ENCODE assay signal across 10 cellular contexts in the genomic region with DNA sequence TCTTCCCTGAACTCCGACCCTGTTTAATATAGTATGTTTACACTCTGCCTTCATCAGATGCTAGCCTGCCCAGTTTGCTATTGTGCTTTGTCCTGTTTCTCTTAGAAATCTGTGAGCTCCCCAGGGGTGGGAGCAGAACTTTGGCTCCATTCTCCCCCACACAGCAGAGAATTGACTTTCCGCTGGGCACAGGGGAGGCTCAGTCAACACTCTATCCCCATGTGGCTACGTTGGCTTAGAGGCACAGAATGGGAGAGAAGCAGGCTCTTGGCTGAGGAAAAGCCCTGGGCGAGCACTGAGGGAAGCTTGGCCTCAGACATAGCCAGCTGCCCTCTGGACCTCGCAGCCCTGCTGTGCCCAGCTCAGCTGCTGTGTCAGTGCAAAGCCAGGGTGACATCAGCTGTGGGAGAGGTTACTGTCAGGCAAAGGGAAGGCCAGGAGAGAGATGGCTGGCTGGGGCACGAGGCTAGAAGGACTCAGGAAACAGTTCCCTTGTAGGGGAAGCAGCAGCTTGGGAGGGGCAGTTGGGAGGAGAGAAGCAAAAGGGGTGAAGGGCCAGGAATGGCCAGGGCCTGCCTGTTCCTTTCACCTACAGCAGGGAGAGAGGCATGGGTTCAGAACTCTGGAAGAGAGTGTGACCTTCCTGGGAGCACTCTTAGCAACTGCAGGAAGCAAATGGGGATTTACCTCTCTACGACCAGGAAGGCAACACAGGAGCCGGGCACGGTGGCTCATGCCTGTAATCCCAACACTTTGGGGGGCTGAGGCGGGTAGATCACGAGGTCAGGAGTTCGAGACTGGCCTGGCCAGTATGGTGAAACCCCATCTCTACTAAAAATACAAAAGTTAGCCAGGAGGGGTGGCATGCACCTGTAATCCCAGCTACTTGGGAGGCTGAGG. TPM values are rescaled to one million over a fixed set of nuclear protein-coding genes. Genes with fewer than 3 reads are reported as not detected.
DNase-seq lines count a peak whose midpoint lies in the region; TF ChIP-seq lines count a peak whose summit lies in the region.
"Had no signal": no experiment of that assay in that cellular context is flagged by ENCODE, and none has a peak within 500 bp of the region (broad histone marks: within the 10 kb centered on the region; RNA-seq: fewer than 3 reads in every experiment).

No MANE protein-coding gene starts in this region.

- no peaks in the 10 kb centered on the region for H3K36me3 ChIP-seq in HUES48 (ENCODE audit: control insufficient read depth, insufficient read depth, low read length)
- no peaks in the 10 kb centered on the region for H3K36me3 ChIP-seq in adipocyte (ENCODE audit: control insufficient read depth, insufficient read depth, low read length, severe bottlenecking)
- no peaks in the 10 kb centered on the region for H3K36me3 ChIP-seq in sigmoid colon
- H3K36me3 ChIP-seq: neutrophil had no signal

- H3K9me3 ChIP-seq in HUES48 (ENCODE audit: control insufficient read depth, insufficient read depth, low read length) (no peaks in the 10 kb centered on the region), adipocyte (ENCODE audit: control insufficient read depth, low read length) (no peaks in the 10 kb centered on the region), sigmoid colon (no peaks in the 10 kb centered on the region)
- H3K9me3 ChIP-seq: neutrophil had no signal

- no peak for TF ChIP-seq POLR2A in sigmoid colon (IDR thresholded peaks at IDR 0.05)

- DNase-seq in adipocyte (ENCODE audit: low read depth) (no peak), islet precursor cell (peak; percentile 59), sigmoid colon (peak; percentile 73), activated gamma-delta T cell treated with Interleukin-2 at 50 U/mL for 16 hours (no peak), DMS153 treated with DMSO at 0.1 percent for 48 hours (lab: John Stamatoyannopoulos, UW; ENCODE audit: unreplicated experiment) (no peak), NCI-H1694 (lab: John Stamatoyannopoulos, UW) (no peak)
- DNase-seq in activated CD4-positive, CD25-positive, alpha-beta regulatory T cell treated with anti-CD3 and anti-CD28 coated beads, Interleukin-2, amount 50 U/mL, for 72 hours: no peak
- DNase-seq: amniotic stem cell had no signal

- H3K4me1 ChIP-seq in HUES48 (ENCODE audit: control insufficient read depth, insufficient read depth, low read length) (peaks cover 17% of the 10 kb centered on the region), adipocyte (ENCODE audit: control insufficient read depth, insufficient read depth, low read length) (peaks cover 51% of the 10 kb centered on the region), sigmoid colon (peaks cover 0 to 3% (median under 1%) of the 10 kb centered on the region in 4 donors)

- no peak for TF ChIP-seq EP300 in sigmoid colon (IDR thresholded peaks at IDR 0.05)

- no peaks in the 10 kb centered on the region for H3K27me3 ChIP-seq in HUES48 (ENCODE audit: control insufficient read depth, insufficient read depth, low read length)
- H3K27me3 ChIP-seq in adipocyte (replicated peaks; ENCODE audit: control insufficient read depth, insufficient read depth, low read length): no peaks in the 10 kb centered on the region
- H3K27me3 ChIP-seq in sigmoid colon: peaks cover 0 to 2% (median 0%) of the 10 kb centered on the region in 3 donors

- 75 to 82% methylated on average over 12 of the region's 12 CpGs for WGBS in sigmoid colon, 2 donors

- intact Hi-C loops in sigmoid colon (cut with DNase I): no loop called here

- H3K27ac ChIP-seq in HUES48 (ENCODE audit: low read depth, low read length) (peak overlapping the region; percentile 5), sigmoid colon (no peak overlapping the region)
- H3K27ac ChIP-seq: neutrophil had no signal

- H3K9ac ChIP-seq in HUES48 (ENCODE audit: low read depth, low read length) (no peak overlapping the region), adipocyte (ENCODE audit: low read length) (peak overlapping the region; percentile 62)

- no peak overlapping the region for H3K4me3 ChIP-seq in HUES48 (ENCODE audit: low read depth, low read length)
- no peak overlapping the region for H3K4me3 ChIP-seq in adipocyte (ENCODE audit: low read length)
- no peak overlapping the region for H3K4me3 ChIP-seq in sigmoid colon

- TF ChIP-seq CTCF in sigmoid colon (IDR thresholded peaks at IDR 0.05): no peak

RNA-seq across cellular contexts. Expression of a gene that starts 5.8 kb away (rescaled TPM):
- 10 to 100 TPM in 3 of 4 donors, 1 to 10 TPM in 1; 4.8 to 28.5 (median 12.5) TPM for total RNA-seq in sigmoid colon
- polyA plus RNA-seq in sigmoid colon: 100 to 1,000 TPM in 1 of 3 donors, 10 to 100 TPM in 1, 1 to 10 TPM in 1; 4.2 to 199 (median 15.7) TPM

RNA-seq across cellular contexts. Expression of a gene that starts 11.2 kb away (rescaled TPM):
- not detected for total RNA-seq in sigmoid colon
- polyA plus RNA-seq in sigmoid colon: 1 to 10 TPM in 1 of 3 donors, under 1 TPM in 2; 0.31 to 4.2 (median 0.60) TPM

RNA-seq across cellular contexts. Expression of a gene that starts 54.7 kb away (rescaled TPM):
- total RNA-seq in sigmoid colon: 10 to 100 TPM; 12.1 to 23.9 (median 18.3) TPM
- polyA plus RNA-seq in sigmoid colon: 10 to 100 TPM; 36.6 to 55.0 (median 51.1) TPM

Comparison
In these comparisons a context has a peak if more than half of its experiments do, and no peak if none do; other contexts are left out.
1. DNase-seq: peak in islet precursor cell (single experiment) and sigmoid colon (single experiment); none in adipocyte (single experiment), activated gamma-delta T cell treated with Interleukin-2 at 50 U/mL for 16 hours (single experiment), DMS153 treated with DMSO at 0.1 percent for 48 hours (single experiment), NCI-H1694 (single experiment) and activated CD4-positive, CD25-positive, alpha-beta regulatory T cell treated with anti-CD3 and anti-CD28 coated beads, Interleukin-2, amount 50 U/mL, for 72 hours (single experiment).